ENCODE assay signal across 9 cellular contexts in the genomic region with DNA sequence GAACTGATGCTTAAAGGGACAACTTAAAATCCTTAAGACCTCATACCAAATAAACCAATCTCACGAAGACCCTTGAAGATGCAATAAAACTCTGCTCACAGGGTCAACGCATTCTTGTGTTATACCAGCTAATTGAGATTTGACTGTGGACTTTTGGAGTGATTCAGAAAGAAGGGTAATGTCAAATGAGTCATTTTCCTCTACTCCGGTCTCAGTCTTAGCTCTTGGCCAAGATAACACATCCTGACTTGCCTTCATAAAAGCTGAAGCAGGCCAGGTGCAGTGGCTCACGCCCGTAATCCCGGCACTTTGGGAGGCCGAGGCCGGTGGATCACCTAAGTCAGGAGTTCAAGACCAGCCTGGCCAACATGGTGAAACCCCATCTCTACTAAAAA. TPM values are rescaled to one million over a fixed set of nuclear protein-coding genes. Genes with fewer than 3 reads are reported as not detected.
DNase-seq lines count a peak whose midpoint lies in the region; ATAC-seq, FAIRE-seq and TF ChIP-seq lines count a peak whose summit lies in the region.
"Had no signal": no experiment of that assay in that cellular context is flagged by ENCODE, and none has a peak within 500 bp of the region (broad histone marks: within the 10 kb centered on the region; RNA-seq: fewer than 3 reads in every experiment).

No MANE protein-coding gene starts in this region.

- in situ Hi-C loops in gastrocnemius medialis (cut with MboI; ENCODE audit: low sequenced_read_pairs in 4 of 4): no loop called here

- peak overlapping the region; percentile 15; the same call in 1 of the 2 replicates for H3K27ac ChIP-seq in 22Rv1
- peak overlapping the region; percentile 84 for H3K27ac ChIP-seq in endothelial cell of umbilical vein (ENCODE audit: insufficient read depth, low read depth, low read length)
- H3K27ac ChIP-seq in gastrocnemius medialis: peak overlapping the region; percentile 96 to 99 (median 98)

- no TSS peak for BruUV-seq in endothelial cell of umbilical vein (replicated peaks; lab: Mats Ljungman, UMichigan)

- TF ChIP-seq CTCF in 22Rv1 (IDR thresholded peaks at IDR 0.05): no peak
- TF ChIP-seq CTCF in endothelial cell of umbilical vein (IDR thresholded peaks at IDR 0.05; ENCODE audit: extremely low read depth in 1 of 2, insufficient read depth in 1 of 2, low read depth in 1 of 2, low read length in 2 of 2): no peak
- TF ChIP-seq CTCF in gastrocnemius medialis (IDR thresholded peaks at IDR 0.05 in 4 of 5, conservative IDR thresholded peaks at IDR 0.05 in 1 of 5): no peak

- H4K20me1 ChIP-seq in endothelial cell of umbilical vein (replicated peaks; ENCODE audit: control insufficient read depth, extremely low read depth, insufficient read depth, low read length): no peaks in the 10 kb centered on the region

- H3K9me3 ChIP-seq in endothelial cell of umbilical vein (replicated peaks; ENCODE audit: control insufficient read depth, insufficient read depth, low read length) (no peaks in the 10 kb centered on the region), gastrocnemius medialis (no peaks in the 10 kb centered on the region)

- CTCF ChIA-PET in endothelial cell of umbilical vein (lab: Charles Lee): interaction anchor here (0.5 to 4.9 kb wide), 20 partner anchors 11 to 474 kb away, joined by 3 to 47 read pairs (median 4); a partner anchor contains a TSS

- peak overlapping the region in 1 of 3 experiments; percentile 14 for H3K4me3 ChIP-seq in endothelial cell of umbilical vein (replicated peaks in 1 of 3; ENCODE audit: insufficient read depth in 1 of 3, low read depth in 1 of 3, low read length in 3 of 3)
- H3K4me3 ChIP-seq in gastrocnemius medialis: peak overlapping the region in 1 of 4 donors; percentile 28

- peaks cover 57% of the 10 kb centered on the region for H3K4me1 ChIP-seq in endothelial cell of umbilical vein (ENCODE audit: control insufficient read depth, extremely low read depth, insufficient read depth, low read length)
- H3K4me1 ChIP-seq in gastrocnemius medialis: peaks cover 67 to 76% of the 10 kb centered on the region in 2 donors

- intact Hi-C loops in endothelial cell of umbilical vein (cut with micrococcal nuclease): loop anchor here (1.0 kb wide), 1 partner anchor 10 kb away; no protein-coding TSS in a partner anchor
- intact Hi-C loops in gastrocnemius medialis (cut with DNase I; ENCODE audit: low total_unique reads): no loop called here

- no peaks in the 10 kb centered on the region for H3K9me1 ChIP-seq in endothelial cell of umbilical vein (replicated peaks; ENCODE audit: control insufficient read depth, extremely low read depth, insufficient read depth, low read length)

- dilution Hi-C loops in endothelial cell of umbilical vein (cut with MboI; ENCODE audit: extremely low pct_ligation_motif_present, low sequenced_read_pairs): no loop called here

- ATAC-seq in gastrocnemius medialis (no peak), HG03521 (IDR thresholded peaks at IDR 0.05; ENCODE audit: unreplicated experiment) (no peak), GM21390 (IDR thresholded peaks at IDR 0.05; ENCODE audit: unreplicated experiment) (no peak)

- POLR2A ChIA-PET in endothelial cell of umbilical vein (lab: Charles Lee): interaction anchor here (0.5 to 1.5 kb wide), 3 partner anchors 10 to 45 kb away, joined by 3 to 5 read pairs (median 4); no protein-coding TSS in a partner anchor

- peaks cover 3 to 4% of the 10 kb centered on the region in 2 experiments for H3K36me3 ChIP-seq in endothelial cell of umbilical vein (ENCODE audit: control insufficient read depth in 2 of 2, extremely low read depth in 1 of 2, insufficient read depth in 2 of 2, low read length in 2 of 2)
- H3K36me3 ChIP-seq in gastrocnemius medialis: no peaks in the 10 kb centered on the region

- H3K79me2 ChIP-seq in endothelial cell of umbilical vein (ENCODE audit: control insufficient read depth, insufficient read depth, low read length): peaks cover 75% of the 10 kb centered on the region

- no peaks in the 10 kb centered on the region for H3K27me3 ChIP-seq in endothelial cell of umbilical vein (ENCODE audit: control insufficient read depth in 2 of 2, insufficient read depth in 2 of 2, low read length in 2 of 2)
- H3K27me3 ChIP-seq in gastrocnemius medialis: no peaks in the 10 kb centered on the region

- peak; percentile 96 for FAIRE-seq in endothelial cell of umbilical vein (lab: Jason Lieb, UNC)

- peak overlapping the region; percentile 67 for H3K4me2 ChIP-seq in endothelial cell of umbilical vein (ENCODE audit: insufficient read depth, low read length)

- DNase-seq in HPDE6-E6E7 (ENCODE audit: extremely low spot score): peak; percentile 58
- DNase-seq in activated CD4-positive, alpha-beta T cell treated with anti-CD3 and anti-CD28 coated beads, Interleukin-2, amount 50 U/mL, for 24 hours (ENCODE audit: low read depth in 1 of 2, low spot score in 1 of 2): peak; percentile 37 to 47
- DNase-seq in endothelial cell of umbilical vein (ENCODE audit: low read depth, low spot score): peak; percentile 91
- DNase-seq in gastrocnemius medialis: peak in 1 of 2 donors; percentile 68
- no peak for DNase-seq in germinal center (ENCODE audit: low spot score)

- H3K9ac ChIP-seq in endothelial cell of umbilical vein (replicated peaks; ENCODE audit: extremely low read depth, insufficient read depth, low read length): peak overlapping the region; percentile 18

- no peak overlapping the region for H2AFZ ChIP-seq in endothelial cell of umbilical vein (ENCODE audit: low read depth, low read length)

- TF ChIP-seq POLR2A in endothelial cell of umbilical vein (IDR thresholded peaks at IDR 0.05; ENCODE audit: low read depth, low read length) (peak; percentile 10), gastrocnemius medialis (IDR thresholded peaks at IDR 0.05) (no peak)

TF ChIP-seq in endothelial cell of umbilical vein, 7 proteins besides CTCF, POLR2A, EP300 and RAD21:
- TF ChIP-seq GATA2 (IDR thresholded peaks at IDR 0.05; ENCODE audit: insufficient read depth, insufficient read length, low read depth, low read length): peak; percentile 40
- peak; percentile 90 for TF ChIP-seq FOS (IDR thresholded peaks at IDR 0.05; ENCODE audit: borderline replicate concordance, insufficient read depth, low read length)
- TF ChIP-seq, protein P1, sequence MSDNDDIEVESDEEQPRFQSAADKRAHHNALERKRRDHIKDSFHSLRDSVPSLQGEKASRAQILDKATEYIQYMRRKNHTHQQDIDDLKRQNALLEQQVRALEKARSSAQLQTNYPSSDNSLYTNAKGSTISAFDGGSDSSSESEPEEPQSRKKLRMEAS (IDR thresholded peaks at IDR 0.05; ENCODE audit: insufficient read depth, insufficient read length): no peak
- peak; percentile 55 for TF ChIP-seq POLR2AphosphoS5 (IDR thresholded peaks at IDR 0.05; ENCODE audit: insufficient read depth, low read depth, low read length)
- peak; percentile 38 for TF ChIP-seq MYC (IDR thresholded peaks at IDR 0.05; ENCODE audit: low read depth, low read length)
- peak; percentile 90 for TF ChIP-seq JUN (IDR thresholded peaks at IDR 0.05; ENCODE audit: borderline replicate concordance, insufficient read depth, insufficient read length, low read depth)
- no peak for TF ChIP-seq EZH2 (IDR thresholded peaks at IDR 0.05; ENCODE audit: borderline replicate concordance, low read depth, low read length, severe bottlenecking)

RNA-seq across cellular contexts. Expression of a gene that starts 3.8 kb away (rescaled TPM):
- 932 and 968 TPM in 2 replicates for total RNA-seq in endothelial cell of umbilical vein
- polyA plus RNA-seq in endothelial cell of umbilical vein: 613 and 689 TPM in 2 replicates
- 657 and 808 TPM in 2 replicates for polyA plus RNA-seq in endothelial cell of umbilical vein (2011; cell fraction: cytosol; rRNA removed)
- 689 and 838 TPM in 2 replicates for polyA plus RNA-seq in endothelial cell of umbilical vein (2011; cell fraction: nucleus; rRNA removed)
- polyA plus RNA-seq in endothelial cell of umbilical vein (2012): 768 and 1,232 TPM in 2 replicates
- 886 and 894 TPM in 2 replicates for polyA minus RNA-seq in endothelial cell of umbilical vein
- polyA minus RNA-seq in endothelial cell of umbilical vein (2011; cell fraction: cytosol; rRNA and poly(A)+ RNA removed): 1,573 TPM
- 313 and 356 TPM in 2 replicates for polyA minus RNA-seq in endothelial cell of umbilical vein (2011; cell fraction: nucleus; rRNA and poly(A)+ RNA removed)
- total RNA-seq in gastrocnemius medialis: 100 to 1,000 TPM; 691 to 946 (median 810) TPM

RNA-seq across cellular contexts. Expression of a gene that starts 29.6 kb away (rescaled TPM):
- total RNA-seq in endothelial cell of umbilical vein (0.23 and 0.29 TPM in 2 replicates), gastrocnemius medialis (not detected)
- polyA plus RNA-seq in endothelial cell of umbilical vein: 0.08 and 0.22 TPM in 2 replicates
- polyA plus RNA-seq in endothelial cell of umbilical vein (2011; cell fraction: cytosol; rRNA removed): 0.13 and 0.16 TPM in 2 replicates
- 0.29 and 0.49 TPM in 2 replicates for polyA plus RNA-seq in endothelial cell of umbilical vein (2011; cell fraction: nucleus; rRNA removed)
- polyA plus RNA-seq in endothelial cell of umbilical vein (2012): 0.20 and 0.85 TPM in 2 replicates
- polyA minus RNA-seq in endothelial cell of umbilical vein: 0.13 TPM in 1 of 2 replicates, not detected in the other
- 2.4 TPM for polyA minus RNA-seq in endothelial cell of umbilical vein (2011; cell fraction: cytosol; rRNA and poly(A)+ RNA removed)
- 0.14 TPM in 1 of 2 replicates, not detected in the other for polyA minus RNA-seq in endothelial cell of umbilical vein (2011; cell fraction: nucleus; rRNA and poly(A)+ RNA removed)
- total RNA-seq: lung microvascular endothelial cell had no signal

RNA-seq across cellular contexts. Expression of a gene that starts 45.2 kb away (rescaled TPM):
- total RNA-seq in endothelial cell of umbilical vein (37.4 and 41.1 TPM in 2 replicates), gastrocnemius medialis (10 to 100 TPM; 51.7 to 84.7 (median 66.9) TPM)
- polyA plus RNA-seq in endothelial cell of umbilical vein: 53.3 and 60.0 TPM in 2 replicates
- polyA plus RNA-seq in endothelial cell of umbilical vein (2011; cell fraction: cytosol; rRNA removed): 27.3 and 30.1 TPM in 2 replicates
- 415 and 469 TPM in 2 replicates for polyA plus RNA-seq in endothelial cell of umbilical vein (2011; cell fraction: nucleus; rRNA removed)
- 38.0 and 40.2 TPM in 2 replicates for polyA plus RNA-seq in endothelial cell of umbilical vein (2012)
- 64.3 and 83.5 TPM in 2 replicates for polyA minus RNA-seq in endothelial cell of umbilical vein
- polyA minus RNA-seq in endothelial cell of umbilical vein (2011; cell fraction: cytosol; rRNA and poly(A)+ RNA removed): 21.7 TPM
- polyA minus RNA-seq in endothelial cell of umbilical vein (2011; cell fraction: nucleus; rRNA and poly(A)+ RNA removed): 53.9 and 81.8 TPM in 2 replicates

Comparison
In these comparisons a context has a peak if more than half of its experiments do, and no peak if none do; other contexts are left out.
1. H3K27ac ChIP-seq: peak in every context shown above with its lines; median percentile 98 in gastrocnemius medialis; 84 in endothelial cell of umbilical vein; 15 in 22Rv1.